Comparison of ENCODE assay signal across 29 cellular contexts in genomic region chr10:100669616-100670015, GRCh38.
"Had no signal": no experiment of that assay in that cellular context is flagged by ENCODE, and none has a peak within 500 bp of the region (broad histone marks: within the 10 kb centered on the region; RNA-seq: fewer than 3 reads in every experiment).

No MANE protein-coding gene starts in this region.

- DNase-seq: naive thymus-derived CD4-positive, alpha-beta T cell; natural killer cell; nucleus accumbens; pancreas; right cardiac atrium; spleen; stimulated activated CD4-positive, alpha-beta T cell treated with anti-CD3 and anti-CD28 coated beads, Interleukin-12 subunit alpha, Interleukin-12 subunit beta, amount 100 ng/mL, for 4 hours; stimulated activated CD4-positive, alpha-beta T cell treated with anti-CD3 and anti-CD28 coated beads, Interleukin-1b, Interleukin-23, amount 100 ng/mL, for 48 hours; stimulated activated CD4-positive, alpha-beta T cell treated with anti-CD3 and anti-CD28 coated beads, Interleukin-4, amount 100 ng/mL, for 1 hour; stimulated activated CD4-positive, alpha-beta T cell treated with anti-CD3 and anti-CD28 coated beads, Interleukin-4, amount 100 ng/mL, for 4 hours; stimulated activated CD8-positive, alpha-beta memory T cell treated with anti-CD3 and anti-CD28 coated beads, Interleukin-4, amount 100 ng/mL, for 48 hours; stimulated activated naive CD4-positive, alpha-beta T cell; stimulated activated naive CD8-positive, alpha-beta T cell treated with anti-CD3 and anti-CD28 coated beads, Interleukin-15, amount 100 ng/mL, for 72 hours; stimulated activated naive CD8-positive, alpha-beta T cell treated with anti-CD3 and anti-CD28 coated beads, Interleukin-15, Interleukin-2, amounts not matched to agents 100 U/mL and 50 U/mL, for 24 hours; substantia nigra; testis; trophoblast cell had no signal

- H2AFZ ChIP-seq: neural progenitor cell had no signal

- FAIRE-seq: pancreas, urothelium cell line had no signal

- H3K4me3 ChIP-seq: neural progenitor cell, pancreas, prostate gland, skin epidermis, smooth muscle cell, spleen, suprapubic skin, testis, tibial nerve, upper lobe of left lung, vagina had no signal

- H3K4me1 ChIP-seq: pancreas, prostate gland, testis had no signal

- H3K9me3 ChIP-seq: neutrophil, pancreas, prostate gland, spleen, suprapubic skin, testis, tibial nerve, upper lobe of left lung, vagina had no signal

- H3K36me3 ChIP-seq: neural progenitor cell, neutrophil, pancreas, prostate gland, spleen, suprapubic skin, tibial nerve, upper lobe of left lung, vagina had no signal

- H3K27me3 ChIP-seq: testis, vagina had no signal

- H3K4me2 ChIP-seq: neural progenitor cell, smooth muscle cell had no signal

- H3K27ac ChIP-seq: neural progenitor cell, neutrophil, pancreas, prostate gland, skin epidermis, spleen, suprapubic skin, testis, tibial nerve, upper lobe of left lung, vagina had no signal

- ATAC-seq: naive thymus-derived CD4-positive, alpha-beta T cell; natural killer cell; pancreas; right cardiac atrium; sciatic nerve; stimulated activated memory B cell treated with anti-CD40 and anti-IgM and Interleukin-4, amounts not matched to agents 10 μg/mL and 1 μg/mL and 100 μg/mL, for 72 hours; stimulated activated naive CD8-positive, alpha-beta T cell treated with anti-CD3 and anti-CD28 coated beads, Interleukin-15, amount 100 ng/mL, for 72 hours; stimulated activated naive CD8-positive, alpha-beta T cell treated with anti-CD3 and anti-CD28 coated beads, Interleukin-15, Interleukin-2, amounts not matched to agents 100 U/mL and 50 U/mL, for 24 hours had no signal

- H3K9ac ChIP-seq: neural progenitor cell had no signal
